ENCODE assay signal across 9 cellular contexts in genomic region chr2:176817061-176817565, GRCh38.
DNase-seq lines count a peak whose midpoint lies in the region; ATAC-seq and TF ChIP-seq lines count a peak whose summit lies in the region.
"Had no signal": no experiment of that assay in that cellular context is flagged by ENCODE, and none has a peak within 500 bp of the region (broad histone marks: within the 10 kb centered on the region; RNA-seq: fewer than 3 reads in every experiment).

No MANE protein-coding gene starts in this region.

- intact Hi-C loops in posterior cingulate gyrus (cut with DNase I) = loop anchor here (5.0 kb wide), 1 partner anchor 675 kb away; no protein-coding TSS in a partner anchor
- intact Hi-C loops in left colon (cut with DNase I, micrococcal nuclease) = no loop called here
- intact Hi-C loops in colonic mucosa (cut with DNase I) = loop anchor here (5.0 to 10.0 kb wide), 3 partner anchors 165 to 692 kb away; partner anchors contain the start of genes HOXD8 and HOXD9
- intact Hi-C loops in testis (cut with DNase I; ENCODE audit: low total_unique reads) = no loop called here

- H3K36me3 ChIP-seq in colonic mucosa (no peaks in the 10 kb centered on the region), testis (ENCODE audit: low read depth, missing control alignments) (no peaks in the 10 kb centered on the region)

- no peaks in the 10 kb centered on the region for H3K9me3 Mint-ChIP-seq in activated naive CD4-positive, alpha-beta T cell treated with anti-CD3 and anti-CD28 coated beads, Interleukin-2, amount 50 U/mL, for 72 hours

- TF ChIP-seq POLR2A in testis (IDR thresholded peaks at IDR 0.05) = no peak

- peaks cover 3% of the 10 kb centered on the region for H3K27me3 ChIP-seq in colonic mucosa
- H3K27me3 ChIP-seq in testis = no peaks in the 10 kb centered on the region

- H3K27ac ChIP-seq in colonic mucosa = no peak overlapping the region
- no peak overlapping the region for H3K27ac ChIP-seq in testis

- H3K9me3 ChIP-seq in colonic mucosa (no peaks in the 10 kb centered on the region), testis (no peaks in the 10 kb centered on the region)

- 52 to 74% methylated on average over 7 of the region's 7 CpGs for WGBS in testis, 2 donors

- no peaks in the 10 kb centered on the region for H3K4me1 ChIP-seq in colonic mucosa
- H3K4me1 ChIP-seq in testis = peaks cover 23% of the 10 kb centered on the region

- DNase-seq in NCI-H2171 treated with DMSO at 0.1 percent for 48 hours (lab: John Stamatoyannopoulos, UW) (peak; percentile 16), NCI-H2171 (lab: John Stamatoyannopoulos, UW) (no peak), NCI-H1105 (lab: John Stamatoyannopoulos, UW) (peak; percentile 10), posterior cingulate gyrus (peak in 8 of 10 donors; percentile 15 to 91 (median 44)), left colon (no peak), colonic mucosa (no peak), testis (no peak)
- DNase-seq in activated naive CD4-positive, alpha-beta T cell treated with anti-CD3 and anti-CD28 coated beads, Interleukin-2, amount 50 U/mL, for 72 hours (ENCODE audit: low spot score in 2 of 2) = no peak

- no peak overlapping the region for H3K27ac Mint-ChIP-seq in activated naive CD4-positive, alpha-beta T cell treated with anti-CD3 and anti-CD28 coated beads, Interleukin-2, amount 50 U/mL, for 72 hours

- peak; percentile 40 to 83 for ATAC-seq in activated naive CD4-positive, alpha-beta T cell treated with anti-CD3 and anti-CD28 coated beads, Interleukin-2, amount 50 U/mL, for 72 hours
- no peak for ATAC-seq in left colon

- no peak overlapping the region for H3K9ac ChIP-seq in colonic mucosa (ENCODE audit: low read depth in 2 of 2, low read length in 2 of 2)

- H3K4me3 ChIP-seq in colonic mucosa (no peak overlapping the region), testis (no peak overlapping the region)
- H3K4me3 ChIP-seq: lung had no signal

- no peaks in the 10 kb centered on the region for H3K36me3 Mint-ChIP-seq in activated naive CD4-positive, alpha-beta T cell treated with anti-CD3 and anti-CD28 coated beads, Interleukin-2, amount 50 U/mL, for 72 hours

- no peak for TF ChIP-seq CTCF in colonic mucosa (IDR thresholded peaks at IDR 0.05)
- TF ChIP-seq CTCF in testis (IDR thresholded peaks at IDR 0.05) = no peak

Comparison
In these comparisons a context has a peak if more than half of its experiments do, and no peak if none do; other contexts are left out.
1. DNase-seq: peak in NCI-H2171 treated with DMSO at 0.1 percent for 48 hours (single experiment), NCI-H1105 (single experiment) and posterior cingulate gyrus (8 of 10); none in NCI-H2171 (single experiment), activated naive CD4-positive, alpha-beta T cell treated with anti-CD3 and anti-CD28 coated beads, Interleukin-2, amount 50 U/mL, for 72 hours (0 of 2), left colon (0 of 2), colonic mucosa (single experiment) and testis (single experiment).
2. intact Hi-C loops: an anchor here in posterior cingulate gyrus (5.0 kb wide) and colonic mucosa (5.0 to 10.0 kb wide); none called in left colon and testis.